Comparison of ENCODE assay signal across 8 cellular contexts in the genomic region with DNA sequence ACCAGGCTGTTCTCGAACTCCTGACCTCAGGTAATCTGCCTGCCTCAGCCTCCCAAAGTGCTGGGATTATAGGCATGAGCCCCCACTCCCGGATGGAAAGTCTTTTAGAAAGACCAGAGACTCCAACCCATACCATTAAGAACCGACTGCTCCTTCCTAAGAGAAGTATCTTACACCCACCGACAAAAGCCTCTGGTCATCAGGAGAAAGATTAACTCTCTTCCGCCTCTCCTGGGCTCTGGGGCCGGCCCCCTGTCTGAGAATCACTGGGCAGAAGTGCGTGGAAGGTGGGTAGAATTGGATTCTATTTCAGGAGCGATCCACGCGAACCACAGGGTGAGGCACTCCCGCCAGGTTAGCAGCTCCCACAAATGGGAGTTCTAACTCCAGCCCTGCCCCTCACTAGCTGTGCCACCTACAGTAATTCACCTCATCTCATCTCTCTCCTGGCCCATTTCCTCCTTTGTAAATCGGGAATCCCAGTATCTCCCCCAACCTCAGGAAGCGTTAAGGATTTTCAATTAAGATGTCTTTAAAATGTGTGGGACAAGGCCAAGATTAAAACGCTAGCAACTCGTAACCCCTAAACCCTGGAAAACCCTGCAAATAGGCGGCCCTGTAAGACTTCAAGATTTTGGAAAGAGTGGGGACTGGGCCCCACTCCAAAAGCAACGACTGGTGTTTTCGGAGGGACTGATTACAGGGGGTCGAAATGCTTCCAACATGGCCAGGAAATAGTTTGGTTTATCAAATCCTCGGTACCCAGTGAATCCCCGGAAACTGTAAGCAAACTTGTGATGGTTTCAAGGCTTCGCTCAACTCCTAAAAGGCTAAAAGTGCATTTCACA. TPM values are rescaled to one million over a fixed set of nuclear protein-coding genes. Genes with fewer than 3 reads are reported as not detected.
A peak's percentile ranks its signal among the peaks of the same experiment; 100 is the strongest.
DNase-seq lines count a peak whose midpoint lies in the region; ATAC-seq and TF ChIP-seq lines count a peak whose summit lies in the region.

No MANE protein-coding gene starts in this region.

- peaks cover 3 to 70% (median 44%) of the 10 kb centered on the region in 4 donors for H3K4me1 Mint-ChIP-seq in CD4-positive, CD25-positive, alpha-beta regulatory T cell
- peaks cover 55 to 59% of the 10 kb centered on the region in 2 donors for H3K4me1 Mint-ChIP-seq in effector memory CD8-positive, alpha-beta T cell (ENCODE audit: low read depth in 2 of 2)
- peaks cover 68% of the 10 kb centered on the region for H3K4me1 Mint-ChIP-seq in nephron progenitor cell

- H3K27me3 ChIP-seq in CD4-positive, CD25-positive, alpha-beta regulatory T cell (ENCODE audit: control insufficient read depth, insufficient read depth, low read length), result no peaks in the 10 kb centered on the region

- H3K9me3 ChIP-seq in CD4-positive, CD25-positive, alpha-beta regulatory T cell (ENCODE audit: control insufficient read depth in 2 of 2, low read length in 2 of 2), result no peaks in the 10 kb centered on the region

- peaks cover 44% of the 10 kb centered on the region for H3K36me3 ChIP-seq in CD4-positive, CD25-positive, alpha-beta regulatory T cell (ENCODE audit: control insufficient read depth, insufficient read depth, low read length)

- peaks cover 41% of the 10 kb centered on the region for H3K36me3 Mint-ChIP-seq in CD4-positive, CD25-positive, alpha-beta regulatory T cell
- H3K36me3 Mint-ChIP-seq in effector memory CD8-positive, alpha-beta T cell (ENCODE audit: insufficient read depth), result peaks cover 91% of the 10 kb centered on the region
- H3K36me3 Mint-ChIP-seq in nephron progenitor cell (ENCODE audit: low read depth), result peaks cover 52% of the 10 kb centered on the region

- peaks cover 10% of the 10 kb centered on the region for H3K27me3 Mint-ChIP-seq in CD4-positive, CD25-positive, alpha-beta regulatory T cell
- no peaks in the 10 kb centered on the region for H3K27me3 Mint-ChIP-seq in effector memory CD8-positive, alpha-beta T cell
- peaks cover 4% of the 10 kb centered on the region for H3K27me3 Mint-ChIP-seq in nephron progenitor cell (ENCODE audit: low read depth, poor library complexity)

- DNase-seq in CD4-positive, CD25-positive, alpha-beta regulatory T cell, result no peak
- DNase-seq in NB4 (ENCODE audit: low read depth), result no peak
- DNase-seq in effector memory CD8-positive, alpha-beta T cell, result no peak
- DNase-seq in nephron progenitor cell, result no peak
- no peak for DNase-seq in stimulated activated CD4-positive, alpha-beta T cell treated with anti-CD3 and anti-CD28 coated beads, Interleukin-1b, Interleukin-23, amount 100 ng/mL, for 48 hours
- DNase-seq in COLO829 (ENCODE audit: low spot score), result no peak
- no peak for DNase-seq in globus pallidus (ENCODE audit: low spot score)

- TF ChIP-seq CTCF in NB4 (IDR thresholded peaks at IDR 0.05; ENCODE audit: low read depth, low read length) (no peak), nephron progenitor cell (IDR thresholded peaks at IDR 0.05) (no peak)

- H3K27ac ChIP-seq in CD4-positive, CD25-positive, alpha-beta regulatory T cell (ENCODE audit: insufficient read depth, low read length, poor library complexity, severe bottlenecking), result peak overlapping the region; percentile 99

- peak overlapping the region; percentile 89 to 99 (median 99) for H3K27ac Mint-ChIP-seq in CD4-positive, CD25-positive, alpha-beta regulatory T cell
- peak overlapping the region; percentile 99 to 100 for H3K27ac Mint-ChIP-seq in effector memory CD8-positive, alpha-beta T cell
- peak overlapping the region; percentile 98 for H3K27ac Mint-ChIP-seq in nephron progenitor cell

- peak overlapping the region; percentile 84 to 97 (median 96) for H3K4me3 Mint-ChIP-seq in CD4-positive, CD25-positive, alpha-beta regulatory T cell
- H3K4me3 Mint-ChIP-seq in effector memory CD8-positive, alpha-beta T cell, result peak overlapping the region; percentile 97 to 98
- peak overlapping the region; percentile 94 for H3K4me3 Mint-ChIP-seq in nephron progenitor cell

- ATAC-seq in CD4-positive, CD25-positive, alpha-beta regulatory T cell (ENCODE audit: low read depth in 2 of 2), result no peak
- no peak for ATAC-seq in effector memory CD8-positive, alpha-beta T cell (replicated peaks)
- no peak for ATAC-seq in HG03159 (IDR thresholded peaks at IDR 0.05; ENCODE audit: unreplicated experiment)

- H3K9me3 Mint-ChIP-seq in CD4-positive, CD25-positive, alpha-beta regulatory T cell, result no peaks in the 10 kb centered on the region
- H3K9me3 Mint-ChIP-seq in effector memory CD8-positive, alpha-beta T cell, result no peaks in the 10 kb centered on the region
- H3K9me3 Mint-ChIP-seq in nephron progenitor cell, result peaks cover 6% of the 10 kb centered on the region

- H3K4me3 ChIP-seq in CD4-positive, CD25-positive, alpha-beta regulatory T cell (ENCODE audit: low read depth, low read length), result peak overlapping the region; percentile 91
- peak overlapping the region; percentile 93 for H3K4me3 ChIP-seq in NB4 (ENCODE audit: low read depth, low read length)

- H3K4me1 ChIP-seq in CD4-positive, CD25-positive, alpha-beta regulatory T cell (ENCODE audit: control insufficient read depth, insufficient read depth, low read length, poor library complexity, severe bottlenecking), result peaks cover 79% of the 10 kb centered on the region

- TF ChIP-seq POLR2A in NB4 (IDR thresholded peaks at IDR 0.05; ENCODE audit: extremely low read depth, insufficient read length), result no peak

RNA-seq across cellular contexts. Expression of gene HNRNPL, which starts 1.3 kb away (rescaled TPM):
- total RNA-seq in CD4-positive, CD25-positive, alpha-beta regulatory T cell, result 503 TPM
- 10 to 100 TPM; 66.3 to 93.6 (median 85.5) TPM for polyA plus RNA-seq in CD4-positive, CD25-positive, alpha-beta regulatory T cell

RNA-seq across cellular contexts. Expression of gene ECH1, which starts 16.9 kb away (rescaled TPM):
- 95.2 TPM for total RNA-seq in CD4-positive, CD25-positive, alpha-beta regulatory T cell
- 100 to 1,000 TPM; 248 to 308 (median 277) TPM for polyA plus RNA-seq in CD4-positive, CD25-positive, alpha-beta regulatory T cell

RNA-seq across cellular contexts. Expression of gene RINL, which starts 29.6 kb away (rescaled TPM):
- 48.9 TPM for total RNA-seq in CD4-positive, CD25-positive, alpha-beta regulatory T cell
- 10 to 100 TPM; 30.1 to 39.7 (median 36.5) TPM for polyA plus RNA-seq in CD4-positive, CD25-positive, alpha-beta regulatory T cell

RNA-seq across cellular contexts. Expression of gene LGALS4, which starts 35.8 kb away (rescaled TPM):
- 2.1 TPM for total RNA-seq in CD4-positive, CD25-positive, alpha-beta regulatory T cell
- under 1 TPM in 1 of 4 donors, not detected in 3; 0.10 TPM for polyA plus RNA-seq in CD4-positive, CD25-positive, alpha-beta regulatory T cell

RNA-seq across cellular contexts. Expression of gene SIRT2, which starts 50.9 kb away (rescaled TPM):
- 78.4 TPM for total RNA-seq in CD4-positive, CD25-positive, alpha-beta regulatory T cell
- polyA plus RNA-seq in CD4-positive, CD25-positive, alpha-beta regulatory T cell, result 10 to 100 TPM; 33.8 to 52.0 (median 44.3) TPM
